ENCODE assay signal across 29 cellular contexts in the genomic region with DNA sequence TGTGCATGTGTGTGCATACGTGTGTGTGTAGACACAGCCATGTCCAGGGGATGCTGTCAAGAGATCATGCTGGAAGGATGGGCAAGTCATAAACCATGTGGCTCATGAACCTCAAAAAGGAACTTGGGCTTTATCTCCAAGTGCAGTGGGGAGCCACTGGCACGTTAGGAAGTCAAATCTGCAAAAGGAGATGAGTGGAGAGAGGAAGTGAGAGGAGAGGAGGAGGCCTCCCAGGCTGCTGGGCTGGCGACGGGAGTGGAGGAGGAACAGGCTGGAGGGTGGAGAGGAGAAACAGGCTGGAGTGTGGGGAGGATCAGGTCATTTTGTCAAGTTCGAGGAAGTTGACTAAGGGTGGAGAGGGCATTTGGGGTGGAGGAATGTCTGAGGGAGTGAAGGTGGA. TPM values are rescaled to one million over a fixed set of nuclear protein-coding genes. Genes with fewer than 3 reads are reported as not detected.
DNase-seq lines count a peak whose midpoint lies in the region; ATAC-seq and TF ChIP-seq lines count a peak whose summit lies in the region.
"Had no signal": no experiment of that assay in that cellular context is flagged by ENCODE, and none has a peak within 500 bp of the region (broad histone marks: within the 10 kb centered on the region; RNA-seq: fewer than 3 reads in every experiment).

No MANE protein-coding gene starts in this region.

- no peak overlapping the region for H3K27ac ChIP-seq in left ventricle myocardium inferior (replicated peaks)
- H3K27ac ChIP-seq: ascending aorta, heart right ventricle, sigmoid colon, SJSA1 had no signal

- peaks cover 89% of the 10 kb centered on the region for H3K27me3 ChIP-seq in left ventricle myocardium inferior (ENCODE audit: low read depth)
- H3K27me3 ChIP-seq: ascending aorta had no signal

- H3K36me3 ChIP-seq in left ventricle myocardium inferior, result no peaks in the 10 kb centered on the region
- H3K36me3 ChIP-seq: ascending aorta, heart right ventricle, sigmoid colon, SJSA1 had no signal

- H3K4me3 ChIP-seq in left ventricle myocardium inferior, result no peak overlapping the region
- H3K4me3 ChIP-seq: ascending aorta, heart right ventricle, sigmoid colon, SJSA1 had no signal

- no peaks in the 10 kb centered on the region for H3K9me3 ChIP-seq in left ventricle myocardium inferior (replicated peaks)
- H3K9me3 ChIP-seq: ascending aorta, heart right ventricle, sigmoid colon, SJSA1 had no signal

- TF ChIP-seq POLR2A in erythroblast (IDR thresholded peaks at IDR 0.05; ENCODE audit: low read length), result no peak

- intact Hi-C loops in Right ventricle myocardium superior (cut with DNase I) (no loop called here), left ventricle myocardium inferior (cut with micrococcal nuclease) (no loop called here)

- ATAC-seq in Right ventricle myocardium superior (ENCODE audit: poor library complexity) (peak; percentile 60), HG03097 (IDR thresholded peaks at IDR 0.05; ENCODE audit: low FRiP score, unreplicated experiment) (no peak)
- ATAC-seq: activated CD4-positive, CD25-positive, alpha-beta regulatory T cell treated with anti-CD3 and anti-CD28 coated beads, Interleukin-2, amount 50 U/mL, for 24 hours; activated T-cell treated with anti-CD3 and anti-CD28 coated beads, Interleukin-2, amount 50 U/mL, for 4 hours had no signal

- TF ChIP-seq CTCF in left ventricle myocardium inferior (IDR thresholded peaks at IDR 0.05; ENCODE audit: borderline replicate concordance), result no peak
- TF ChIP-seq CTCF in GM20000 (IDR thresholded peaks at IDR 0.05; ENCODE audit: extremely low read depth, missing control alignments), result no peak

- no peaks in the 10 kb centered on the region for H3K4me1 ChIP-seq in left ventricle myocardium inferior
- H3K4me1 ChIP-seq: ascending aorta, heart right ventricle, sigmoid colon, SJSA1 had no signal

- DNase-seq in Right ventricle myocardium superior (no peak), left ventricle myocardium inferior (no peak), SIG-M5 (lab: John Stamatoyannopoulos, UW) (peak; percentile 62), erythroblast (lab: John Stamatoyannopoulos, UW) (peak; percentile 25 to 59), NAMALWA (ENCODE audit: low spot score) (no peak), GM20000 (ENCODE audit: low spot score) (no peak), inferior parietal cortex (ENCODE audit: extremely low spot score) (no peak)
- DNase-seq: activated naive CD4-positive, alpha-beta T cell treated with anti-CD3 and anti-CD28 coated beads, Interleukin-2, amount 50 U/mL, for 16 hours; activated T-cell treated with anti-CD3 and anti-CD28 coated beads, Interleukin-2, amount 50 U/mL, for 4 hours; central memory CD4-positive, alpha-beta T cell; COR-L47; DMS79 treated with DMSO at 0.1 percent for 48 hours; heart right ventricle; HFFc6; NCI-H1436 treated with DMSO at 0.1 percent for 48 hours; NCI-H2171; NCI-H526; sigmoid colon; stimulated activated CD4-positive, alpha-beta T cell treated with anti-CD3 and anti-CD28 coated beads, Interleukin-15, amount 100 ng/mL, for 24 hours; T-helper 2 cell; trophoblast cell had no signal

RNA-seq across cellular contexts. Expression of a gene that starts 29.2 kb away (rescaled TPM):
- not detected for total RNA-seq in Right ventricle myocardium superior
- not detected for total RNA-seq in left ventricle myocardium inferior
- total RNA-seq: activated CD8-positive, alpha-beta memory T cell treated with anti-CD3 and anti-CD28 coated beads for 36 hours; activated T-cell treated with anti-CD3 and anti-CD28 coated beads, Interleukin-2, amount 50 U/mL, for 4 hours; ascending aorta; B cell; HFFc6; sigmoid colon; SJSA1 had no signal

RNA-seq across cellular contexts. Expression of a gene that starts 34.2 kb away (rescaled TPM):
- total RNA-seq in Right ventricle myocardium superior (not detected), left ventricle myocardium inferior (not detected)
- total RNA-seq: activated CD8-positive, alpha-beta memory T cell treated with anti-CD3 and anti-CD28 coated beads for 36 hours; activated T-cell treated with anti-CD3 and anti-CD28 coated beads, Interleukin-2, amount 50 U/mL, for 4 hours; ascending aorta; B cell; heart right ventricle; HFFc6; sigmoid colon; SJSA1 had no signal

RNA-seq across cellular contexts. Expression of a gene that starts 54.4 kb away (rescaled TPM):
- total RNA-seq in Right ventricle myocardium superior (not detected), left ventricle myocardium inferior (not detected)
- total RNA-seq: activated CD8-positive, alpha-beta memory T cell treated with anti-CD3 and anti-CD28 coated beads for 36 hours; activated T-cell treated with anti-CD3 and anti-CD28 coated beads, Interleukin-2, amount 50 U/mL, for 4 hours; ascending aorta; B cell; heart right ventricle; HFFc6; liver; mononuclear cell; sigmoid colon; SJSA1 had no signal

Comparison
In these comparisons a context has a peak if more than half of its experiments do, and no peak if none do; other contexts are left out.
1. DNase-seq: peak in SIG-M5 (single experiment) and erythroblast (2 of 2); none in Right ventricle myocardium superior (single experiment), left ventricle myocardium inferior (single experiment), NAMALWA (single experiment), GM20000 (single experiment) and inferior parietal cortex (single experiment).